Comparison of ENCODE assay signal across 36 cellular contexts in genomic region chr2:223079925-223080324, GRCh38. TPM values are rescaled to one million over a fixed set of nuclear protein-coding genes. Genes with fewer than 3 reads are reported as not detected.
"Had no signal": no experiment of that assay in that cellular context is flagged by ENCODE, and none has a peak within 500 bp of the region (broad histone marks: within the 10 kb centered on the region; RNA-seq: fewer than 3 reads in every experiment).

No MANE protein-coding gene starts in this region.

- H3K27ac ChIP-seq: KMS-11 had no signal

- H3K9me3 ChIP-seq: MG63 had no signal

- H3K27me3 ChIP-seq: MG63 had no signal

- H3K36me3 ChIP-seq: MG63 had no signal

- H3K9ac ChIP-seq: KMS-11 had no signal

- H3K4me3 ChIP-seq: MG63 had no signal

- DNase-seq: Karpas-422, Kasumi-1, MG63, MM.1S, MV-4-11, NCI-H1048, NCI-H1092, NCI-H1092 treated with DMSO at 0.1 percent for 48 hours, NCI-H1105, NCI-H1105 treated with DMSO at 0.1 percent for 48 hours, NCI-H1417, NCI-H1417 treated with DMSO at 0.1 percent for 48 hours, NCI-H1436, NCI-H1436 treated with DMSO at 0.1 percent for 48 hours, NCI-H146, NCI-H1694, NCI-H1694 treated with DMSO at 0.1 percent for 48 hours, NCI-H187, NCI-H187 treated with DMSO at 0.1 percent for 48 hours, NCI-H1930, NCI-H2029, NCI-H2029 treated with DMSO at 0.1 percent for 48 hours, NCI-H2081, NCI-H2081 treated with DMSO at 0.1 percent for 48 hours, NCI-H2107, NCI-H2171, NCI-H2171 treated with DMSO at 0.1 percent for 48 hours, NCI-H2227 treated with DMSO at 0.1 percent for 48 hours, NCI-H226, NCI-H345, NCI-H446, NCI-H446 treated with DMSO at 0.1 percent for 48 hours, NCI-H510A, NCI-H510A treated with DMSO at 0.1 percent for 48 hours had no signal

- H3K4me2 ChIP-seq: KMS-11 had no signal

RNA-seq across cellular contexts. Expression of gene KCNE4, which starts 27.9 kb away (rescaled TPM):
- total RNA-seq: MCF 10A had no signal
